ENCODE assay signal across 21 cellular contexts in the genomic region with DNA sequence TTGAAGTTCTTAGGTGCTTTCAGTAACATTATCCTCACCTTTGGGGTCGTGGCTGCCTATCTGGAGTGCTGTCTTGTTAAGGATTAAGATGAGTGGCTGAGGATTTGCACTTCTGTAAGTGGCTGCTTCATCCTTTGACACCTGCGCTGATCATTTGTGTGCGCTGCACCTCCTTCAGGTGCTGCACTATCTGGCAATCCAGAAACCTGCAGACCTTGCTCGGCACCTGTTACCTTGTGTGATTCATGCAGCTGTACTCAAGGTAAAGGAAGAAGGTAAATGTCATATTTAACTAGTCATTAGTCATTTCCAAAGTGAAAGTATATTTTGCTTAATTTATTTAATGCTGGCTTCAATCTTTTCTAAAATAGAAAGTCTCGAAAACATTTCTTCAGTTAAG.
DNase-seq lines count a peak whose midpoint lies in the region; ATAC-seq and TF ChIP-seq lines count a peak whose summit lies in the region.
"Had no signal": no experiment of that assay in that cellular context is flagged by ENCODE, and none has a peak within 500 bp of the region (broad histone marks: within the 10 kb centered on the region; RNA-seq: fewer than 3 reads in every experiment).

No MANE protein-coding gene starts in this region.

- peak overlapping the region; percentile 32 for H3K27ac Mint-ChIP-seq in activated naive CD8-positive, alpha-beta T cell treated with anti-CD3 and anti-CD28 coated beads, Interleukin-2, amount 50 U/mL, for 24 hours
- H3K27ac Mint-ChIP-seq in T-helper 17 cell = no peak overlapping the region
- H3K27ac Mint-ChIP-seq: activated naive CD4-positive, alpha-beta T cell treated with anti-CD3 and anti-CD28 coated beads for 36 hours; stimulated activated naive CD8-positive, alpha-beta T cell treated with anti-CD3 and anti-CD28 coated beads, Interleukin-15, Interleukin-2, amounts not matched to agents 100 ng/mL and 50 ng/mL, for 24 hours; T-helper 1 cell treated with Interleukin-12 subunit alpha and Interleukin-12 subunit beta and Interleukin-4 antibody, amounts not matched to agents 30 μg/mL and 1 μg/mL, for 36 hours had no signal

- no peaks in the 10 kb centered on the region for H3K27me3 Mint-ChIP-seq in activated naive CD8-positive, alpha-beta T cell treated with anti-CD3 and anti-CD28 coated beads, Interleukin-2, amount 50 U/mL, for 24 hours
- no peaks in the 10 kb centered on the region for H3K27me3 Mint-ChIP-seq in T-helper 17 cell
- H3K27me3 Mint-ChIP-seq: stimulated activated naive CD8-positive, alpha-beta T cell treated with anti-CD3 and anti-CD28 coated beads, Interleukin-15, Interleukin-2, amounts not matched to agents 100 ng/mL and 50 ng/mL, for 24 hours had no signal

- H3K9me3 ChIP-seq in MM.1S (replicated peaks; ENCODE audit: insufficient read depth, low read length) = no peaks in the 10 kb centered on the region
- H3K9me3 ChIP-seq in parathyroid adenoma (ENCODE audit: control insufficient read depth, low read length) = no peaks in the 10 kb centered on the region
- no peaks in the 10 kb centered on the region for H3K9me3 ChIP-seq in lower lobe of right lung
- no peaks in the 10 kb centered on the region for H3K9me3 ChIP-seq in T-helper 17 cell (ENCODE audit: control insufficient read depth, low read length, poor library complexity, severe bottlenecking)
- H3K9me3 ChIP-seq: SJSA1 had no signal

- H3F3A ChIP-seq in MM.1S (ENCODE audit: insufficient read depth, low read length) = peaks cover 37% of the 10 kb centered on the region

- intact Hi-C loops in lower lobe of right lung (cut with DNase I) = no loop called here

- H3K9me2 ChIP-seq in MM.1S (replicated peaks; ENCODE audit: insufficient read depth, low read length) = no peaks in the 10 kb centered on the region

- H3K27ac ChIP-seq in MM.1S (ENCODE audit: low read length) (peak overlapping the region; percentile 96), parathyroid adenoma (peak overlapping the region; percentile 48), lower lobe of right lung (no peak overlapping the region)
- H3K27ac ChIP-seq: cardiac muscle cell, SJSA1 had no signal

- H2AFZ ChIP-seq in MM.1S (ENCODE audit: low read length) = no peak overlapping the region
- no peak overlapping the region for H2AFZ ChIP-seq in parathyroid adenoma

- H3K36me3 ChIP-seq in MM.1S (replicated peaks; ENCODE audit: insufficient read depth, low read length) = peaks cover 12% of the 10 kb centered on the region; the same call in 1 of the 2 replicates
- H3K36me3 ChIP-seq in parathyroid adenoma (ENCODE audit: control insufficient read depth, insufficient read depth, low read length) = no peaks in the 10 kb centered on the region
- peaks cover 90% of the 10 kb centered on the region for H3K36me3 ChIP-seq in lower lobe of right lung

- no peak overlapping the region for H3K4me3 Mint-ChIP-seq in activated naive CD8-positive, alpha-beta T cell treated with anti-CD3 and anti-CD28 coated beads, Interleukin-2, amount 50 U/mL, for 24 hours
- no peak overlapping the region for H3K4me3 Mint-ChIP-seq in T-helper 17 cell
- H3K4me3 Mint-ChIP-seq: activated naive CD4-positive, alpha-beta T cell treated with anti-CD3 and anti-CD28 coated beads for 36 hours; neural crest cell; stimulated activated naive CD8-positive, alpha-beta T cell treated with anti-CD3 and anti-CD28 coated beads, Interleukin-15, Interleukin-2, amounts not matched to agents 100 ng/mL and 50 ng/mL, for 24 hours; T-helper 1 cell treated with Interleukin-12 subunit alpha and Interleukin-12 subunit beta and Interleukin-4 antibody, amounts not matched to agents 30 μg/mL and 1 μg/mL, for 36 hours had no signal

- H4K20me1 ChIP-seq in MM.1S (ENCODE audit: insufficient read depth, low read length) = no peaks in the 10 kb centered on the region

- ATAC-seq in activated naive CD8-positive, alpha-beta T cell treated with anti-CD3 and anti-CD28 coated beads, Interleukin-2, amount 50 U/mL, for 24 hours = no peak
- ATAC-seq in lower lobe of right lung = no peak
- no peak for ATAC-seq in T-helper 17 cell
- ATAC-seq: sciatic nerve had no signal

- H3K4me2 ChIP-seq in MM.1S (ENCODE audit: low read depth, low read length) = peak overlapping the region; percentile 96
- no peak overlapping the region for H3K4me2 ChIP-seq in parathyroid adenoma (ENCODE audit: low read length)

- TF ChIP-seq CTCF in MM.1S (IDR thresholded peaks at IDR 0.05; ENCODE audit: low read length) (peak; percentile 13), parathyroid adenoma (IDR thresholded peaks at IDR 0.05) (no peak), lower lobe of right lung (IDR thresholded peaks at IDR 0.05) (no peak)

- H3K27me3 ChIP-seq in MM.1S (replicated peaks; ENCODE audit: insufficient read depth, low read length) (no peaks in the 10 kb centered on the region), parathyroid adenoma (ENCODE audit: control insufficient read depth, insufficient read depth, low read length) (no peaks in the 10 kb centered on the region), lower lobe of right lung (ENCODE audit: low read depth) (no peaks in the 10 kb centered on the region)
- H3K27me3 ChIP-seq: cardiac muscle cell, SJSA1 had no signal

- H3K4me1 ChIP-seq in MM.1S (ENCODE audit: low read length) = peaks cover 31% of the 10 kb centered on the region
- peaks cover 32% of the 10 kb centered on the region for H3K4me1 ChIP-seq in parathyroid adenoma
- no peaks in the 10 kb centered on the region for H3K4me1 ChIP-seq in lower lobe of right lung
- H3K4me1 ChIP-seq: SJSA1 had no signal

- no peaks in the 10 kb centered on the region for H3K9me3 Mint-ChIP-seq in activated naive CD8-positive, alpha-beta T cell treated with anti-CD3 and anti-CD28 coated beads, Interleukin-2, amount 50 U/mL, for 24 hours
- H3K9me3 Mint-ChIP-seq: activated naive CD4-positive, alpha-beta T cell treated with anti-CD3 and anti-CD28 coated beads for 36 hours; neural crest cell; stimulated activated naive CD8-positive, alpha-beta T cell treated with anti-CD3 and anti-CD28 coated beads, Interleukin-15, Interleukin-2, amounts not matched to agents 100 ng/mL and 50 ng/mL, for 24 hours; T-helper 1 cell treated with Interleukin-12 subunit alpha and Interleukin-12 subunit beta and Interleukin-4 antibody, amounts not matched to agents 30 μg/mL and 1 μg/mL, for 36 hours had no signal

- H3K4me3 ChIP-seq in MM.1S (ENCODE audit: low read length) (peak overlapping the region; percentile 66), parathyroid adenoma (ENCODE audit: low read depth, low read length) (no peak overlapping the region), lower lobe of right lung (no peak overlapping the region)
- H3K4me3 ChIP-seq: cardiac muscle cell, SJSA1 had no signal

- H3K4me1 Mint-ChIP-seq in activated naive CD8-positive, alpha-beta T cell treated with anti-CD3 and anti-CD28 coated beads, Interleukin-2, amount 50 U/mL, for 24 hours = peaks cover 6% of the 10 kb centered on the region
- H3K4me1 Mint-ChIP-seq in T-helper 17 cell = peaks cover 4% of the 10 kb centered on the region
- H3K4me1 Mint-ChIP-seq: neural crest cell had no signal

- H3K79me2 ChIP-seq in MM.1S (ENCODE audit: low read length) (0 out of 2 replicates have a peak, but pooled peaks cover 6% of the 10 kb centered on the region), parathyroid adenoma (peaks cover 2% of the 10 kb centered on the region)

- H3K9ac ChIP-seq in MM.1S (ENCODE audit: low read length) (peak overlapping the region; percentile 72), parathyroid adenoma (no peak overlapping the region)

- H3K36me3 Mint-ChIP-seq in activated naive CD8-positive, alpha-beta T cell treated with anti-CD3 and anti-CD28 coated beads, Interleukin-2, amount 50 U/mL, for 24 hours (ENCODE audit: low read depth) = peaks cover 26% of the 10 kb centered on the region
- peaks cover 4% of the 10 kb centered on the region for H3K36me3 Mint-ChIP-seq in T-helper 17 cell (ENCODE audit: low read depth)

- peak; percentile 15 for DNase-seq in NCI-H2029 (lab: John Stamatoyannopoulos, UW)
- DNase-seq in NCI-H2029 treated with DMSO at 0.1 percent for 48 hours (lab: John Stamatoyannopoulos, UW) = no peak
- peak; percentile 93 for DNase-seq in MM.1S
- no peak for DNase-seq in activated naive CD8-positive, alpha-beta T cell treated with anti-CD3 and anti-CD28 coated beads, Interleukin-2, amount 50 U/mL, for 24 hours
- DNase-seq in lower lobe of right lung = no peak
- DNase-seq in T-helper 17 cell = no peak
- no peak for DNase-seq in HuH-7.5 (ENCODE audit: low spot score)
- DNase-seq: activated CD4-positive, alpha-beta T cell treated with anti-CD3 and anti-CD28 coated beads for 48 hours; activated naive CD4-positive, alpha-beta T cell treated with anti-CD3 and anti-CD28 coated beads for 36 hours; cortex of kidney; GF-D8; NCI-H1092 treated with DMSO at 0.1 percent for 48 hours; NCI-H2081 treated with DMSO at 0.1 percent for 48 hours; NCI-H446 had no signal

Comparison
In these comparisons a context has a peak if more than half of its experiments do, and no peak if none do; other contexts are left out.
1. DNase-seq: peak in NCI-H2029 (single experiment) and MM.1S (single experiment); none in NCI-H2029 treated with DMSO at 0.1 percent for 48 hours (single experiment), activated naive CD8-positive, alpha-beta T cell treated with anti-CD3 and anti-CD28 coated beads, Interleukin-2, amount 50 U/mL, for 24 hours (single experiment), lower lobe of right lung (single experiment), T-helper 17 cell (0 of 3) and HuH-7.5 (single experiment).